2 cellular contexts compared by ENCODE assay signal in genomic region chrX:53279296-53280237, GRCh38.
TF ChIP-seq lines count a peak whose summit lies in the region.

No MANE protein-coding gene starts in this region.

TF ChIP-seq in HEK293, 187 proteins besides CTCF, POLR2A, EP300 and RAD21:
- TF ChIP-seq ZNF239 (tag by site-specific recombination; IDR thresholded peaks at IDR 0.05) = peak; percentile 80
- TF ChIP-seq, protein P1, sequence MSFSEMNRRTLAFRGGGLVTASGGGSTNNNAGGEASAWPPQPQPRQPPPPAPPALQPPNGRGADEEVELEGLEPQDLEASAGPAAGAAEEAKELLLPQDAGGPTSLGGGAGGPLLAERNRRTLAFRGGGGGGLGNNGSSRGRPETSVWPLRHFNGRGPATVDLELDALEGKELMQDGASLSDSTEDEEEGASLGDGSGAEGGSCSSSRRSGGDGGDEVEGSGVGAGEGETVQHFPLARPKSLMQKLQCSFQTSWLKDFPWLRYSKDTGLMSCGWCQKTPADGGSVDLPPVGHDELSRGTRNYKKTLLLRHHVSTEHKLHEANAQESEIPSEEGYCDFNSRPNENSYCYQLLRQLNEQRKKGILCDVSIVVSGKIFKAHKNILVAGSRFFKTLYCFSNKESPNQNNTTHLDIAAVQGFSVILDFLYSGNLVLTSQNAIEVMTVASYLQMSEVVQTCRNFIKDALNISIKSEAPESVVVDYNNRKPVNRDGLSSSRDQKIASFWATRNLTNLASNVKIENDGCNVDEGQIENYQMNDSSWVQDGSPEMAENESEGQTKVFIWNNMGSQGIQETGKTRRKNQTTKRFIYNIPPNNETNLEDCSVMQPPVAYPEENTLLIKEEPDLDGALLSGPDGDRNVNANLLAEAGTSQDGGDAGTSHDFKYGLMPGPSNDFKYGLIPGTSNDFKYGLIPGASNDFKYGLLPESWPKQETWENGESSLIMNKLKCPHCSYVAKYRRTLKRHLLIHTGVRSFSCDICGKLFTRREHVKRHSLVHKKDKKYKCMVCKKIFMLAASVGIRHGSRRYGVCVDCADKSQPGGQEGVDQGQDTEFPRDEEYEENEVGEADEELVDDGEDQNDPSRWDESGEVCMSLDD (tag by site-specific recombination; IDR thresholded peaks at IDR 0.05) = no peak
- TF ChIP-seq EGR2 (tag by site-specific recombination; IDR thresholded peaks at IDR 0.05; ENCODE audit: low read depth) = peak; percentile 96
- TF ChIP-seq ZFHX2 (tag by site-specific recombination; conservative IDR thresholded peaks at IDR 0.05) = peak; percentile 81
- TF ChIP-seq GLIS1 (tag by site-specific recombination; IDR thresholded peaks at IDR 0.05) = peak; percentile 7; the same call in 1 of the 2 replicates
- TF ChIP-seq IKZF3 (tag by site-specific recombination; IDR thresholded peaks at IDR 0.05) = 0 out of 2 replicates have a peak, but pooled peaks have one; percentile 7
- peak; percentile 92 for TF ChIP-seq ZNF366 (tag by site-specific recombination; conservative IDR thresholded peaks at IDR 0.05)
- TF ChIP-seq ZNF654 (tag by site-specific recombination; IDR thresholded peaks at IDR 0.05; ENCODE audit: low read depth) = 0 out of 2 replicates have a peak, but pooled peaks have one; percentile 13
- peak; percentile 45; the same call in 1 of the 2 replicates for TF ChIP-seq PATZ1 (tag by site-specific recombination; IDR thresholded peaks at IDR 0.05)
- no peak for TF ChIP-seq ZNF10 (tag by site-specific recombination; IDR thresholded peaks at IDR 0.05)
- no peak for TF ChIP-seq ZNF785 (tag by site-specific recombination; IDR thresholded peaks at IDR 0.05)
- no peak for TF ChIP-seq REPIN1 (tag by site-specific recombination; IDR thresholded peaks at IDR 0.05; ENCODE audit: low read depth)
- peak; percentile 56; the same call in 1 of the 2 replicates for TF ChIP-seq ZIC2 (tag by site-specific recombination; IDR thresholded peaks at IDR 0.05)
- no peak for TF ChIP-seq ZNF544 (tag by site-specific recombination; IDR thresholded peaks at IDR 0.05)

TF ChIP-seq in K562, 482 proteins besides CTCF, POLR2A, EP300 and RAD21 (continues in another document):
- TF ChIP-seq ZNF77 (CRISPR knock-in tag; IDR thresholded peaks at IDR 0.05) (no peak), ZNF212 (CRISPR knock-in tag; IDR thresholded peaks at IDR 0.05) (no peak), HDAC1 (IDR thresholded peaks at IDR 0.05) (peak in 1 of 2 experiments; percentile 28; a peak in 1 of 4 replicates), MECOM (CRISPR knock-in tag; IDR thresholded peaks at IDR 0.05) (no peak), FOXJ3 (CRISPR knock-in tag; IDR thresholded peaks at IDR 0.05) (no peak), MTA1 (IDR thresholded peaks at IDR 0.05; ENCODE audit: borderline replicate concordance) (0 out of 2 replicates have a peak, but pooled peaks have one; percentile 20), SRSF3 (IDR thresholded peaks at IDR 0.05; ENCODE audit: insufficient read depth, low read length) (no peak), SMARCA4 (IDR thresholded peaks at IDR 0.05) (peak; percentile 73), BRF1 (IDR thresholded peaks at IDR 0.05; ENCODE audit: borderline replicate concordance, extremely low read depth, insufficient read length) (no peak), ZNF165 (CRISPR knock-in tag; IDR thresholded peaks at IDR 0.05; ENCODE audit: borderline replicate concordance) (no peak), NUFIP1 (IDR thresholded peaks at IDR 0.05; ENCODE audit: partially characterized antibody) (no peak), DPF2 (IDR thresholded peaks at IDR 0.05) (peak; percentile 36), NCOR1 (IDR thresholded peaks at IDR 0.05) (peak; percentile 36; the same call in 1 of the 2 replicates), CBX8 (IDR thresholded peaks at IDR 0.05; ENCODE audit: borderline replicate concordance, extremely low read depth, low read depth, low read length, poor library complexity, severe bottlenecking) (no peak), PBX2 (CRISPR knock-in tag; IDR thresholded peaks at IDR 0.05; ENCODE audit: low read depth) (no peak), PBX2 (tag; conservative IDR thresholded peaks at IDR 0.05; ENCODE audit: low read depth) (no peak), PTBP1 (IDR thresholded peaks at IDR 0.05; ENCODE audit: low read depth, low read length) (no peak), BRD4 (IDR thresholded peaks at IDR 0.05) (no peak), CBFA2T3 (IDR thresholded peaks at IDR 0.05) (no peak), ZNF239 (CRISPR knock-in tag; IDR thresholded peaks at IDR 0.05) (peak; percentile 19; the same call in 1 of the 2 replicates), HNRNPL (IDR thresholded peaks at IDR 0.05; ENCODE audit: low read depth, low read length) (no peak), ETV6 (IDR thresholded peaks at IDR 0.05; ENCODE audit: borderline replicate concordance in 1 of 2, low read depth in 2 of 2, low read length in 1 of 2) (peak; percentile 59 to 73; a peak in 2 of 4 replicates), ETV6 (CRISPR knock-in tag; IDR thresholded peaks at IDR 0.05; ENCODE audit: borderline replicate concordance) (no peak), MBD2 (IDR thresholded peaks at IDR 0.05; ENCODE audit: borderline replicate concordance, low read depth) (no peak), CUX1 (CRISPR knock-in tag; IDR thresholded peaks at IDR 0.05) (no peak), RBM15 (IDR thresholded peaks at IDR 0.05; ENCODE audit: insufficient read depth, low read length) (no peak), IFI16 (CRISPR knock-in tag; IDR thresholded peaks at IDR 0.05) (no peak), CLOCK (CRISPR knock-in tag; IDR thresholded peaks at IDR 0.05; ENCODE audit: borderline replicate concordance) (no peak), EP400 (IDR thresholded peaks at IDR 0.05) (0 out of 2 replicates have a peak, but pooled peaks have one; percentile 15), SAFB (IDR thresholded peaks at IDR 0.05; ENCODE audit: borderline replicate concordance, low read depth, low read length) (no peak), HOXB6 (CRISPR knock-in tag; IDR thresholded peaks at IDR 0.05; ENCODE audit: borderline replicate concordance) (no peak), ZBTB8A (IDR thresholded peaks at IDR 0.05; ENCODE audit: partially characterized antibody) (no peak)
- TF ChIP-seq, protein P2, sequence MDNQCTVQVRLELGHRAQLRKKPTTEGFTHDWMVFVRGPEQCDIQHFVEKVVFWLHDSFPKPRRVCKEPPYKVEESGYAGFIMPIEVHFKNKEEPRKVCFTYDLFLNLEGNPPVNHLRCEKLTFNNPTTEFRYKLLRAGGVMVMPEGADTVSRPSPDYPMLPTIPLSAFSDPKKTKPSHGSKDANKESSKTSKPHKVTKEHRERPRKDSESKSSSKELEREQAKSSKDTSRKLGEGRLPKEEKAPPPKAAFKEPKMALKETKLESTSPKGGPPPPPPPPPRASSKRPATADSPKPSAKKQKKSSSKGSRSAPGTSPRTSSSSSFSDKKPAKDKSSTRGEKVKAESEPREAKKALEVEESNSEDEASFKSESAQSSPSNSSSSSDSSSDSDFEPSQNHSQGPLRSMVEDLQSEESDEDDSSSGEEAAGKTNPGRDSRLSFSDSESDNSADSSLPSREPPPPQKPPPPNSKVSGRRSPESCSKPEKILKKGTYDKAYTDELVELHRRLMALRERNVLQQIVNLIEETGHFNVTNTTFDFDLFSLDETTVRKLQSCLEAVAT (IDR thresholded peaks at IDR 0.05) = peak in 1 of 2 experiments; percentile 41; a peak in 1 of 4 replicates
- TF ChIP-seq, protein P3, sequence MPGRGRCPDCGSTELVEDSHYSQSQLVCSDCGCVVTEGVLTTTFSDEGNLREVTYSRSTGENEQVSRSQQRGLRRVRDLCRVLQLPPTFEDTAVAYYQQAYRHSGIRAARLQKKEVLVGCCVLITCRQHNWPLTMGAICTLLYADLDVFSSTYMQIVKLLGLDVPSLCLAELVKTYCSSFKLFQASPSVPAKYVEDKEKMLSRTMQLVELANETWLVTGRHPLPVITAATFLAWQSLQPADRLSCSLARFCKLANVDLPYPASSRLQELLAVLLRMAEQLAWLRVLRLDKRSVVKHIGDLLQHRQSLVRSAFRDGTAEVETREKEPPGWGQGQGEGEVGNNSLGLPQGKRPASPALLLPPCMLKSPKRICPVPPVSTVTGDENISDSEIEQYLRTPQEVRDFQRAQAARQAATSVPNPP (IDR thresholded peaks at IDR 0.05; ENCODE audit: borderline replicate concordance, insufficient read depth, insufficient read length) = no peak
- TF ChIP-seq, protein P4, sequence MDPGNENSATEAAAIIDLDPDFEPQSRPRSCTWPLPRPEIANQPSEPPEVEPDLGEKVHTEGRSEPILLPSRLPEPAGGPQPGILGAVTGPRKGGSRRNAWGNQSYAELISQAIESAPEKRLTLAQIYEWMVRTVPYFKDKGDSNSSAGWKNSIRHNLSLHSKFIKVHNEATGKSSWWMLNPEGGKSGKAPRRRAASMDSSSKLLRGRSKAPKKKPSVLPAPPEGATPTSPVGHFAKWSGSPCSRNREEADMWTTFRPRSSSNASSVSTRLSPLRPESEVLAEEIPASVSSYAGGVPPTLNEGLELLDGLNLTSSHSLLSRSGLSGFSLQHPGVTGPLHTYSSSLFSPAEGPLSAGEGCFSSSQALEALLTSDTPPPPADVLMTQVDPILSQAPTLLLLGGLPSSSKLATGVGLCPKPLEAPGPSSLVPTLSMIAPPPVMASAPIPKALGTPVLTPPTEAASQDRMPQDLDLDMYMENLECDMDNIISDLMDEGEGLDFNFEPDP (CRISPR knock-in tag; IDR thresholded peaks at IDR 0.05) = no peak
- TF ChIP-seq, protein P5, sequence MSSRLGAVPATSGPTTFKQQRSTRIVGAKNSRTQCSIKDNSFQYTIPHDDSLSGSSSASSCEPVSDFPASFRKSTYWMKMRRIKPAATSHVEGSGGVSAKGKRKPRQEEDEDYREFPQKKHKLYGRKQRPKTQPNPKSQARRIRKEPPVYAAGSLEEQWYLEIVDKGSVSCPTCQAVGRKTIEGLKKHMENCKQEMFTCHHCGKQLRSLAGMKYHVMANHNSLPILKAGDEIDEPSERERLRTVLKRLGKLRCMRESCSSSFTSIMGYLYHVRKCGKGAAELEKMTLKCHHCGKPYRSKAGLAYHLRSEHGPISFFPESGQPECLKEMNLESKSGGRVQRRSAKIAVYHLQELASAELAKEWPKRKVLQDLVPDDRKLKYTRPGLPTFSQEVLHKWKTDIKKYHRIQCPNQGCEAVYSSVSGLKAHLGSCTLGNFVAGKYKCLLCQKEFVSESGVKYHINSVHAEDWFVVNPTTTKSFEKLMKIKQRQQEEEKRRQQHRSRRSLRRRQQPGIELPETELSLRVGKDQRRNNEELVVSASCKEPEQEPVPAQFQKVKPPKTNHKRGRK (tag; IDR thresholded peaks at IDR 0.05) = peak; percentile 90
